ENCODE assay signal across 8 cellular contexts in genomic region chr2:121735520-121736074, GRCh38. TPM values are rescaled to one million over a fixed set of nuclear protein-coding genes. Genes with fewer than 3 reads are reported as not detected.
DNase-seq lines count a peak whose midpoint lies in the region; ATAC-seq and TF ChIP-seq lines count a peak whose summit lies in the region.

No MANE protein-coding gene starts in this region.

- peaks cover 16 to 39% of the 10 kb centered on the region in 2 donors for H3K36me3 Mint-ChIP-seq in activated T-cell treated with anti-CD3 and anti-CD28 coated beads, Interleukin-2, amount 50 U/mL, for 72 hours (ENCODE audit: insufficient read depth in 2 of 2)

- no peak for DNase-seq in activated T-cell treated with anti-CD3 and anti-CD28 coated beads, Interleukin-2, amount 50 U/mL, for 72 hours
- DNase-seq in activated T-cell treated with anti-CD3 and anti-CD28 coated beads, Interleukin-2, amount 50 U/mL, for 48 hours, result no peak
- no peak for DNase-seq in SK-N-MC (ENCODE audit: low read depth, low spot score)
- DNase-seq in esophagus muscularis mucosa (ENCODE audit: extremely low spot score), result no peak
- no peak for DNase-seq in psoas muscle
- no peak for DNase-seq in UCSD-AML1 (lab: John Stamatoyannopoulos, UW; ENCODE audit: unreplicated experiment)
- no peak for DNase-seq in hippocampal formation (lab: John Stamatoyannopoulos, UW)

- H3K36me3 ChIP-seq in SK-N-MC (ENCODE audit: insufficient read depth, low read length), result peaks cover 42% of the 10 kb centered on the region
- peaks cover 15 to 47% (median 43%) of the 10 kb centered on the region in 4 donors for H3K36me3 ChIP-seq in esophagus muscularis mucosa
- peaks cover 0 to 47% of the 10 kb centered on the region in 2 donors for H3K36me3 ChIP-seq in psoas muscle (ENCODE audit: insufficient read depth in 1 of 2, low read depth in 1 of 2)

- peak overlapping the region; percentile 97 to 98 for H3K4me3 Mint-ChIP-seq in activated T-cell treated with anti-CD3 and anti-CD28 coated beads, Interleukin-2, amount 50 U/mL, for 72 hours

- no peak for TF ChIP-seq EP300 in esophagus muscularis mucosa (IDR thresholded peaks at IDR 0.05)

- ATAC-seq in activated T-cell treated with anti-CD3 and anti-CD28 coated beads, Interleukin-2, amount 50 U/mL, for 72 hours (replicated peaks in 1 of 2), result no peak
- ATAC-seq in psoas muscle, result no peak
- no peak for ATAC-seq in HG03432 (IDR thresholded peaks at IDR 0.05; ENCODE audit: unreplicated experiment)

- no peaks in the 10 kb centered on the region for H3K9me3 Mint-ChIP-seq in activated T-cell treated with anti-CD3 and anti-CD28 coated beads, Interleukin-2, amount 50 U/mL, for 72 hours

- peaks cover 62% of the 10 kb centered on the region for H3K4me1 Mint-ChIP-seq in activated T-cell treated with anti-CD3 and anti-CD28 coated beads, Interleukin-2, amount 50 U/mL, for 72 hours (ENCODE audit: low read depth)

- H3K27ac ChIP-seq in SK-N-MC, result no peak overlapping the region
- peak overlapping the region; percentile 78 to 85 (median 83) for H3K27ac ChIP-seq in esophagus muscularis mucosa (replicated peaks in 1 of 4)
- peak overlapping the region; percentile 95 for H3K27ac ChIP-seq in psoas muscle

- TF ChIP-seq CTCF in esophagus muscularis mucosa (IDR thresholded peaks at IDR 0.05), result no peak
- no peak for TF ChIP-seq CTCF in psoas muscle (IDR thresholded peaks at IDR 0.05)

- H3K27ac Mint-ChIP-seq in activated T-cell treated with anti-CD3 and anti-CD28 coated beads, Interleukin-2, amount 50 U/mL, for 72 hours, result peak overlapping the region; percentile 95

- H3K27me3 ChIP-seq in esophagus muscularis mucosa, result no peaks in the 10 kb centered on the region
- H3K27me3 ChIP-seq in psoas muscle (ENCODE audit: insufficient read depth in 3 of 3, low read length in 2 of 3), result no peaks in the 10 kb centered on the region

- no peaks in the 10 kb centered on the region for H3K27me3 Mint-ChIP-seq in activated T-cell treated with anti-CD3 and anti-CD28 coated beads, Interleukin-2, amount 50 U/mL, for 72 hours (ENCODE audit: low read depth)

- TF ChIP-seq POLR2A in esophagus muscularis mucosa (IDR thresholded peaks at IDR 0.05; ENCODE audit: low read depth), result no peak

- H3K4me1 ChIP-seq in esophagus muscularis mucosa (peaks cover 13 to 27% (median 18%) of the 10 kb centered on the region in 4 donors), psoas muscle (peaks cover 4% of the 10 kb centered on the region)

- 27% methylated on average over 10 of the region's 10 CpGs for WGBS in esophagus muscularis mucosa
- WGBS in psoas muscle, 3 donors, result 37% methylated on average over 10 of the region's 10 CpGs

- H3K9me3 ChIP-seq in SK-N-MC (ENCODE audit: low read depth, low read length) (no peaks in the 10 kb centered on the region), esophagus muscularis mucosa (no peaks in the 10 kb centered on the region), psoas muscle (no peaks in the 10 kb centered on the region)

- intact Hi-C loops in esophagus muscularis mucosa (cut with DNase I) (no loop called here), psoas muscle (cut with DNase I) (loop anchor here in 1 of 2 donors (5.0 kb wide), 1 partner anchor 203 kb away; the partner anchor contains the start of gene RNU4ATAC)

- H3K9ac ChIP-seq in SK-N-MC (ENCODE audit: insufficient read length), result peak overlapping the region; percentile 92

- H3K4me3 ChIP-seq in SK-N-MC (peak overlapping the region; percentile 79), esophagus muscularis mucosa (peak overlapping the region; percentile 60 to 93 (median 89)), psoas muscle (peak overlapping the region; percentile 99)

RNA-seq across cellular contexts. Expression of gene NIFK, which starts 1.1 kb away (rescaled TPM):
- total RNA-seq in activated T-cell treated with anti-CD3 and anti-CD28 coated beads, Interleukin-2, amount 50 U/mL, for 72 hours, result 100 to 1,000 TPM; 118 to 137 TPM
- total RNA-seq in esophagus muscularis mucosa, result 10 to 100 TPM; 19.8 to 56.5 (median 28.5) TPM
- total RNA-seq in psoas muscle, result 10 to 100 TPM; 46.5 to 74.3 (median 56.6) TPM
- polyA plus RNA-seq in psoas muscle, result 100 to 1,000 TPM in 1 of 3 donors, 10 to 100 TPM in 2; 48.8 to 116 (median 48.9) TPM

RNA-seq across cellular contexts. Expression of gene TSN, which starts 19.9 kb away (rescaled TPM):
- 10 to 100 TPM; 67.6 to 82.1 TPM for total RNA-seq in activated T-cell treated with anti-CD3 and anti-CD28 coated beads, Interleukin-2, amount 50 U/mL, for 72 hours
- 10 to 100 TPM; 24.5 to 33.6 (median 26.3) TPM for total RNA-seq in esophagus muscularis mucosa
- 10 to 100 TPM; 38.0 to 50.5 (median 42.7) TPM for total RNA-seq in psoas muscle
- 10 to 100 TPM; 25.0 to 68.4 (median 35.1) TPM for polyA plus RNA-seq in psoas muscle
